In the genomic region with DNA sequence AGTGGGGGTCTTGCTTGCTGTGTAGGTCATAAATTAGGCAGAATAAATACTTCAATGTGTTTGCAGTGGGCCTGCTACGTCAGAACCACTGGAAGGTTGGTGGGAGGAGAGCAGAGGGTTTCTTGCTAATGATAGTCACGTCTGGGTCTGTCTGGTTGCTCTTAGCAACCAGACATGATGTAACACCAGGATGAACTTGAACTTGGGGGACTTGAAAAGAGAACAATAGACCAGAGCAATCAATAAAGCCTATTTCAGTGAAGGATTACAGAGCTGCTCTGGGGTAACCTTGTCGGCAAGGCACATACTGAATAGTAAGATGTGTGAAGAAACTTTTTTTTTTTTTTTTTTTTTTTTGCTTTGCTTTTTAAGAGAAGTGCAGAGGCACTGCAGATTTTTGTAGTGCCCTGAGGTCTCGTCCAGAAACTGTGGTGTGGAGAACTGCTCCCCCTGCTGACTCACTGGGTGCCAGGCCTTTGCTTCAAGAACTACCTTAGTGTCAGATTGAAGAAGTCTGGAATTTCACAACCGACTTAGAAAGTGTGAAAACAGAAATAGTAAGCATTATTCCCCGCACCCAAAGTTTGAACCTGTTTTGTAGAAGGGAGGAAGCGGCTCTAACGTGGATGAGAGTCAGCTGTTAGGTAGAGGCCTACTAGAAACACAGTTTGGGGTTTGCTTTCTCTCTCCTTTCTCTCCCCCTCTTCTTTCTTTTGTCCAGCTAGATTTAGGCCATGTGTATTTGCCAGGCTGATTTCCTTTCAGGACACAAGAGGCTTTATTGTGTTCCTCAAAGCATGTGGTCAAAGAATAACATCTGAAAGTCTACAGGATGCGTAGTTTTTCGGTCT, we compare ENCODE assay signal across 1 cellular context.
TF ChIP-seq lines count a peak whose summit lies in the region.

No MANE protein-coding gene starts in this region.

TF ChIP-seq in K562, 482 proteins besides CTCF, POLR2A, EP300 and RAD21 (continued from another document and continues in another):
- TF ChIP-seq, protein P1, sequence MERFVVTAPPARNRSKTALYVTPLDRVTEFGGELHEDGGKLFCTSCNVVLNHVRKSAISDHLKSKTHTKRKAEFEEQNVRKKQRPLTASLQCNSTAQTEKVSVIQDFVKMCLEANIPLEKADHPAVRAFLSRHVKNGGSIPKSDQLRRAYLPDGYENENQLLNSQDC (CRISPR knock-in tag; IDR thresholded peaks at IDR 0.05), result no peak
- TF ChIP-seq SIX5 (IDR thresholded peaks at IDR 0.05; ENCODE audit: borderline replicate concordance in 1 of 2, insufficient read depth in 1 of 2, low read depth in 1 of 2, low read length in 2 of 2) (no peak), POLR3G (IDR thresholded peaks at IDR 0.05; ENCODE audit: extremely low read depth, insufficient read length, insufficient replicate concordance) (no peak), PHB2 (IDR thresholded peaks at IDR 0.05; ENCODE audit: low read depth) (no peak), SIN3B (IDR thresholded peaks at IDR 0.05; ENCODE audit: low read depth) (no peak), MAFK (IDR thresholded peaks at IDR 0.05; ENCODE audit: low read length) (no peak), RBM17 (IDR thresholded peaks at IDR 0.05; ENCODE audit: borderline replicate concordance, low read depth, low read length) (no peak), MTA1 (IDR thresholded peaks at IDR 0.05; ENCODE audit: borderline replicate concordance) (no peak), MEF2D (tag; conservative IDR thresholded peaks at IDR 0.05; ENCODE audit: low read depth) (no peak), KDM1A (IDR thresholded peaks at IDR 0.05) (no peak), PHF20 (IDR thresholded peaks at IDR 0.05; ENCODE audit: partially characterized antibody) (no peak), NCOR1 (IDR thresholded peaks at IDR 0.05) (peak; percentile 85), DNMT1 (IDR thresholded peaks at IDR 0.05) (no peak), HSF4 (CRISPR knock-in tag; IDR thresholded peaks at IDR 0.05; ENCODE audit: borderline replicate concordance) (no peak), ERF (CRISPR knock-in tag; IDR thresholded peaks at IDR 0.05) (no peak), TCFL5 (CRISPR knock-in tag; conservative IDR thresholded peaks at IDR 0.05) (no peak), SRSF1 (IDR thresholded peaks at IDR 0.05; ENCODE audit: low read depth, low read length) (no peak), RB1 (IDR thresholded peaks at IDR 0.05; ENCODE audit: low read depth) (no peak), FOXJ2 (tag; IDR thresholded peaks at IDR 0.05) (peak; percentile 72), ZNF717 (CRISPR knock-in tag; IDR thresholded peaks at IDR 0.05) (no peak), BHLHE40 (IDR thresholded peaks at IDR 0.05; ENCODE audit: low read length) (peak; percentile 19; the same call in 1 of the 2 replicates), CHD4 (IDR thresholded peaks at IDR 0.05; ENCODE audit: insufficient read depth, insufficient replicate concordance, low read depth, low read length, poor library complexity, severe bottlenecking) (no peak), HIVEP1 (CRISPR knock-in tag; IDR thresholded peaks at IDR 0.05) (no peak), ZNF347 (CRISPR knock-in tag; IDR thresholded peaks at IDR 0.05; ENCODE audit: low read depth) (no peak), TCF7L2 (IDR thresholded peaks at IDR 0.05; ENCODE audit: low read depth, low read length) (no peak), ZKSCAN1 (IDR thresholded peaks at IDR 0.05; ENCODE audit: low read depth, low read length) (no peak), ZBTB8A (IDR thresholded peaks at IDR 0.05; ENCODE audit: partially characterized antibody) (no peak), SMC3 (conservative IDR thresholded peaks at IDR 0.05; ENCODE audit: insufficient read depth, low read depth, low read length) (peak; percentile 76), PPARD (CRISPR knock-in tag; IDR thresholded peaks at IDR 0.05) (no peak), ZSCAN32 (CRISPR knock-in tag; IDR thresholded peaks at IDR 0.05) (no peak), STAT5A (IDR thresholded peaks at IDR 0.05; ENCODE audit: borderline replicate concordance, low read length) (no peak), ZNF263 (CRISPR knock-in tag; IDR thresholded peaks at IDR 0.05; ENCODE audit: borderline replicate concordance) (no peak), ZNF146 (CRISPR knock-in tag; IDR thresholded peaks at IDR 0.05; ENCODE audit: unreplicated experiment) (no peak), HNRNPH1 (optimal IDR thresholded peaks at IDR 0.05; ENCODE audit: low read depth, low read length) (no peak)
- TF ChIP-seq, protein P2, sequence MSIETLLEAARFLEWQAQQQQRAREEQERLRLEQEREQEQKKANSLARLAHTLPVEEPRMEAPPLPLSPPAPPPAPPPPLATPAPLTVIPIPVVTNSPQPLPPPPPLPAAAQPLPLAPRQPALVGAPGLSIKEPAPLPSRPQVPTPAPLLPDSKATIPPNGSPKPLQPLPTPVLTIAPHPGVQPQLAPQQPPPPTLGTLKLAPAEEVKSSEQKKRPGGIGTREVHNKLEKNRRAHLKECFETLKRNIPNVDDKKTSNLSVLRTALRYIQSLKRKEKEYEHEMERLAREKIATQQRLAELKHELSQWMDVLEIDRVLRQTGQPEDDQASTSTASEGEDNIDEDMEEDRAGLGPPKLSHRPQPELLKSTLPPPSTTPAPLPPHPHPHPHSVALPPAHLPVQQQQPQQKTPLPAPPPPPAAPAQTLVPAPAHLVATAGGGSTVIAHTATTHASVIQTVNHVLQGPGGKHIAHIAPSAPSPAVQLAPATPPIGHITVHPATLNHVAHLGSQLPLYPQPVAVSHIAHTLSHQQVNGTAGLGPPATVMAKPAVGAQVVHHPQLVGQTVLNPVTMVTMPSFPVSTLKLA (conservative IDR thresholded peaks at IDR 0.05), result no peak
- TF ChIP-seq, protein P3, sequence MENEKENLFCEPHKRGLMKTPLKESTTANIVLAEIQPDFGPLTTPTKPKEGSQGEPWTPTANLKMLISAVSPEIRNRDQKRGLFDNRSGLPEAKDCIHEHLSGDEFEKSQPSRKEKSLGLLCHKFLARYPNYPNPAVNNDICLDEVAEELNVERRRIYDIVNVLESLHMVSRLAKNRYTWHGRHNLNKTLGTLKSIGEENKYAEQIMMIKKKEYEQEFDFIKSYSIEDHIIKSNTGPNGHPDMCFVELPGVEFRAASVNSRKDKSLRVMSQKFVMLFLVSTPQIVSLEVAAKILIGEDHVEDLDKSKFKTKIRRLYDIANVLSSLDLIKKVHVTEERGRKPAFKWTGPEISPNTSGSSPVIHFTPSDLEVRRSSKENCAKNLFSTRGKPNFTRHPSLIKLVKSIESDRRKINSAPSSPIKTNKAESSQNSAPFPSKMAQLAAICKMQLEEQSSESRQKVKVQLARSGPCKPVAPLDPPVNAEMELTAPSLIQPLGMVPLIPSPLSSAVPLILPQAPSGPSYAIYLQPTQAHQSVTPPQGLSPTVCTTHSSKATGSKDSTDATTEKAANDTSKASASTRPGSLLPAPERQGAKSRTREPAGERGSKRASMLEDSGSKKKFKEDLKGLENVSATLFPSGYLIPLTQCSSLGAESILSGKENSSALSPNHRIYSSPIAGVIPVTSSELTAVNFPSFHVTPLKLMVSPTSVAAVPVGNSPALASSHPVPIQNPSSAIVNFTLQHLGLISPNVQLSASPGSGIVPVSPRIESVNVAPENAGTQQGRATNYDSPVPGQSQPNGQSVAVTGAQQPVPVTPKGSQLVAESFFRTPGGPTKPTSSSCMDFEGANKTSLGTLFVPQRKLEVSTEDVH (IDR thresholded peaks at IDR 0.05; ENCODE audit: low read depth, partially characterized antibody), result no peak
- TF ChIP-seq, protein P4, sequence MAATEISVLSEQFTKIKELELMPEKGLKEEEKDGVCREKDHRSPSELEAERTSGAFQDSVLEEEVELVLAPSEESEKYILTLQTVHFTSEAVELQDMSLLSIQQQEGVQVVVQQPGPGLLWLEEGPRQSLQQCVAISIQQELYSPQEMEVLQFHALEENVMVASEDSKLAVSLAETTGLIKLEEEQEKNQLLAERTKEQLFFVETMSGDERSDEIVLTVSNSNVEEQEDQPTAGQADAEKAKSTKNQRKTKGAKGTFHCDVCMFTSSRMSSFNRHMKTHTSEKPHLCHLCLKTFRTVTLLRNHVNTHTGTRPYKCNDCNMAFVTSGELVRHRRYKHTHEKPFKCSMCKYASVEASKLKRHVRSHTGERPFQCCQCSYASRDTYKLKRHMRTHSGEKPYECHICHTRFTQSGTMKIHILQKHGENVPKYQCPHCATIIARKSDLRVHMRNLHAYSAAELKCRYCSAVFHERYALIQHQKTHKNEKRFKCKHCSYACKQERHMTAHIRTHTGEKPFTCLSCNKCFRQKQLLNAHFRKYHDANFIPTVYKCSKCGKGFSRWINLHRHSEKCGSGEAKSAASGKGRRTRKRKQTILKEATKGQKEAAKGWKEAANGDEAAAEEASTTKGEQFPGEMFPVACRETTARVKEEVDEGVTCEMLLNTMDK (IDR thresholded peaks at IDR 0.05; ENCODE audit: borderline replicate concordance, insufficient read depth, low read depth, low read length, poor library complexity, severe bottlenecking), result peak; percentile 18
- TF ChIP-seq, protein P5, sequence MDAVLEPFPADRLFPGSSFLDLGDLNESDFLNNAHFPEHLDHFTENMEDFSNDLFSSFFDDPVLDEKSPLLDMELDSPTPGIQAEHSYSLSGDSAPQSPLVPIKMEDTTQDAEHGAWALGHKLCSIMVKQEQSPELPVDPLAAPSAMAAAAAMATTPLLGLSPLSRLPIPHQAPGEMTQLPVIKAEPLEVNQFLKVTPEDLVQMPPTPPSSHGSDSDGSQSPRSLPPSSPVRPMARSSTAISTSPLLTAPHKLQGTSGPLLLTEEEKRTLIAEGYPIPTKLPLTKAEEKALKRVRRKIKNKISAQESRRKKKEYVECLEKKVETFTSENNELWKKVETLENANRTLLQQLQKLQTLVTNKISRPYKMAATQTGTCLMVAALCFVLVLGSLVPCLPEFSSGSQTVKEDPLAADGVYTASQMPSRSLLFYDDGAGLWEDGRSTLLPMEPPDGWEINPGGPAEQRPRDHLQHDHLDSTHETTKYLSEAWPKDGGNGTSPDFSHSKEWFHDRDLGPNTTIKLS (IDR thresholded peaks at IDR 0.05; ENCODE audit: borderline replicate concordance, low read depth), result no peak
- TF ChIP-seq, protein P6, sequence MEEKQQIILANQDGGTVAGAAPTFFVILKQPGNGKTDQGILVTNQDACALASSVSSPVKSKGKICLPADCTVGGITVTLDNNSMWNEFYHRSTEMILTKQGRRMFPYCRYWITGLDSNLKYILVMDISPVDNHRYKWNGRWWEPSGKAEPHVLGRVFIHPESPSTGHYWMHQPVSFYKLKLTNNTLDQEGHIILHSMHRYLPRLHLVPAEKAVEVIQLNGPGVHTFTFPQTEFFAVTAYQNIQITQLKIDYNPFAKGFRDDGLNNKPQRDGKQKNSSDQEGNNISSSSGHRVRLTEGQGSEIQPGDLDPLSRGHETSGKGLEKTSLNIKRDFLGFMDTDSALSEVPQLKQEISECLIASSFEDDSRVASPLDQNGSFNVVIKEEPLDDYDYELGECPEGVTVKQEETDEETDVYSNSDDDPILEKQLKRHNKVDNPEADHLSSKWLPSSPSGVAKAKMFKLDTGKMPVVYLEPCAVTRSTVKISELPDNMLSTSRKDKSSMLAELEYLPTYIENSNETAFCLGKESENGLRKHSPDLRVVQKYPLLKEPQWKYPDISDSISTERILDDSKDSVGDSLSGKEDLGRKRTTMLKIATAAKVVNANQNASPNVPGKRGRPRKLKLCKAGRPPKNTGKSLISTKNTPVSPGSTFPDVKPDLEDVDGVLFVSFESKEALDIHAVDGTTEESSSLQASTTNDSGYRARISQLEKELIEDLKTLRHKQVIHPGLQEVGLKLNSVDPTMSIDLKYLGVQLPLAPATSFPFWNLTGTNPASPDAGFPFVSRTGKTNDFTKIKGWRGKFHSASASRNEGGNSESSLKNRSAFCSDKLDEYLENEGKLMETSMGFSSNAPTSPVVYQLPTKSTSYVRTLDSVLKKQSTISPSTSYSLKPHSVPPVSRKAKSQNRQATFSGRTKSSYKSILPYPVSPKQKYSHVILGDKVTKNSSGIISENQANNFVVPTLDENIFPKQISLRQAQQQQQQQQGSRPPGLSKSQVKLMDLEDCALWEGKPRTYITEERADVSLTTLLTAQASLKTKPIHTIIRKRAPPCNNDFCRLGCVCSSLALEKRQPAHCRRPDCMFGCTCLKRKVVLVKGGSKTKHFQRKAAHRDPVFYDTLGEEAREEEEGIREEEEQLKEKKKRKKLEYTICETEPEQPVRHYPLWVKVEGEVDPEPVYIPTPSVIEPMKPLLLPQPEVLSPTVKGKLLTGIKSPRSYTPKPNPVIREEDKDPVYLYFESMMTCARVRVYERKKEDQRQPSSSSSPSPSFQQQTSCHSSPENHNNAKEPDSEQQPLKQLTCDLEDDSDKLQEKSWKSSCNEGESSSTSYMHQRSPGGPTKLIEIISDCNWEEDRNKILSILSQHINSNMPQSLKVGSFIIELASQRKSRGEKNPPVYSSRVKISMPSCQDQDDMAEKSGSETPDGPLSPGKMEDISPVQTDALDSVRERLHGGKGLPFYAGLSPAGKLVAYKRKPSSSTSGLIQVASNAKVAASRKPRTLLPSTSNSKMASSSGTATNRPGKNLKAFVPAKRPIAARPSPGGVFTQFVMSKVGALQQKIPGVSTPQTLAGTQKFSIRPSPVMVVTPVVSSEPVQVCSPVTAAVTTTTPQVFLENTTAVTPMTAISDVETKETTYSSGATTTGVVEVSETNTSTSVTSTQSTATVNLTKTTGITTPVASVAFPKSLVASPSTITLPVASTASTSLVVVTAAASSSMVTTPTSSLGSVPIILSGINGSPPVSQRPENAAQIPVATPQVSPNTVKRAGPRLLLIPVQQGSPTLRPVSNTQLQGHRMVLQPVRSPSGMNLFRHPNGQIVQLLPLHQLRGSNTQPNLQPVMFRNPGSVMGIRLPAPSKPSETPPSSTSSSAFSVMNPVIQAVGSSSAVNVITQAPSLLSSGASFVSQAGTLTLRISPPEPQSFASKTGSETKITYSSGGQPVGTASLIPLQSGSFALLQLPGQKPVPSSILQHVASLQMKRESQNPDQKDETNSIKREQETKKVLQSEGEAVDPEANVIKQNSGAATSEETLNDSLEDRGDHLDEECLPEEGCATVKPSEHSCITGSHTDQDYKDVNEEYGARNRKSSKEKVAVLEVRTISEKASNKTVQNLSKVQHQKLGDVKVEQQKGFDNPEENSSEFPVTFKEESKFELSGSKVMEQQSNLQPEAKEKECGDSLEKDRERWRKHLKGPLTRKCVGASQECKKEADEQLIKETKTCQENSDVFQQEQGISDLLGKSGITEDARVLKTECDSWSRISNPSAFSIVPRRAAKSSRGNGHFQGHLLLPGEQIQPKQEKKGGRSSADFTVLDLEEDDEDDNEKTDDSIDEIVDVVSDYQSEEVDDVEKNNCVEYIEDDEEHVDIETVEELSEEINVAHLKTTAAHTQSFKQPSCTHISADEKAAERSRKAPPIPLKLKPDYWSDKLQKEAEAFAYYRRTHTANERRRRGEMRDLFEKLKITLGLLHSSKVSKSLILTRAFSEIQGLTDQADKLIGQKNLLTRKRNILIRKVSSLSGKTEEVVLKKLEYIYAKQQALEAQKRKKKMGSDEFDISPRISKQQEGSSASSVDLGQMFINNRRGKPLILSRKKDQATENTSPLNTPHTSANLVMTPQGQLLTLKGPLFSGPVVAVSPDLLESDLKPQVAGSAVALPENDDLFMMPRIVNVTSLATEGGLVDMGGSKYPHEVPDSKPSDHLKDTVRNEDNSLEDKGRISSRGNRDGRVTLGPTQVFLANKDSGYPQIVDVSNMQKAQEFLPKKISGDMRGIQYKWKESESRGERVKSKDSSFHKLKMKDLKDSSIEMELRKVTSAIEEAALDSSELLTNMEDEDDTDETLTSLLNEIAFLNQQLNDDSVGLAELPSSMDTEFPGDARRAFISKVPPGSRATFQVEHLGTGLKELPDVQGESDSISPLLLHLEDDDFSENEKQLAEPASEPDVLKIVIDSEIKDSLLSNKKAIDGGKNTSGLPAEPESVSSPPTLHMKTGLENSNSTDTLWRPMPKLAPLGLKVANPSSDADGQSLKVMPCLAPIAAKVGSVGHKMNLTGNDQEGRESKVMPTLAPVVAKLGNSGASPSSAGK (IDR thresholded peaks at IDR 0.05), result no peak
